In genomic region chr20:50067461-50067860, GRCh38 we compare ENCODE assay signal across 23 cellular contexts.
"Had no signal": no experiment of that assay in that cellular context is flagged by ENCODE, and none has a peak within 500 bp of the region (broad histone marks: within the 10 kb centered on the region; RNA-seq: fewer than 3 reads in every experiment).

No MANE protein-coding gene starts in this region.

- H3K4me1 ChIP-seq: foreskin keratinocyte, parathyroid adenoma had no signal

- H3K9me3 Mint-ChIP-seq: activated naive CD4-positive, alpha-beta T cell treated with anti-CD3 and anti-CD28 coated beads, Interleukin-2, amount 50 U/mL, for 72 hours; activated T-cell treated with anti-CD3 and anti-CD28 coated beads, Interleukin-2, amount 50 U/mL, for 24 hours; activated T-helper 17 cell treated with anti-CD3 and anti-CD28 coated beads, Interleukin-2, amount 50 U/mL, for 72 hours; naive B cell; WTC11 had no signal

- H3K27me3 Mint-ChIP-seq: activated T-cell treated with anti-CD3 and anti-CD28 coated beads, Interleukin-2, amount 50 U/mL, for 24 hours; activated T-helper 17 cell treated with anti-CD3 and anti-CD28 coated beads, Interleukin-2, amount 50 U/mL, for 72 hours had no signal

- DNase-seq: activated CD4-positive, alpha-beta T cell treated with anti-CD3 and anti-CD28 coated beads, Interleukin-2, amount 50 U/mL, for 4 hours; activated CD8-positive, alpha-beta memory T cell treated with anti-CD3 and anti-CD28 coated beads for 24 hours; activated CD8-positive, alpha-beta memory T cell treated with anti-CD3 and anti-CD28 coated beads, Interleukin-2, amount 50 U/mL, for 4 hours; activated T-cell treated with anti-CD3 and anti-CD28 coated beads, Interleukin-2, amount 50 U/mL, for 24 hours; aorta; dermis blood vessel endothelial cell; effector CD8-positive, alpha-beta T cell; erythroblast; foreskin keratinocyte; naive B cell; stimulated activated CD4-positive, alpha-beta T cell treated with anti-CD3 and anti-CD28 coated beads, Interleukin-12 subunit alpha, Interleukin-12 subunit beta, amount 100 ng/mL, for 4 hours; stimulated activated CD4-positive, alpha-beta T cell treated with anti-CD3 and anti-CD28 coated beads, Interleukin-4, amount 100 ng/mL, for 4 hours; stimulated activated naive CD8-positive, alpha-beta T cell treated with anti-CD3 and anti-CD28 coated beads, Interleukin-15, Interleukin-2, amounts not matched to agents 100 U/mL and 50 U/mL, for 24 hours; T-helper 9 cell had no signal

- H3K4me3 Mint-ChIP-seq: activated T-cell treated with anti-CD3 and anti-CD28 coated beads, Interleukin-2, amount 50 U/mL, for 24 hours; activated T-helper 17 cell treated with anti-CD3 and anti-CD28 coated beads, Interleukin-2, amount 50 U/mL, for 72 hours; brain; naive B cell; WTC11 had no signal

- H3K27ac ChIP-seq: foreskin keratinocyte, neutrophil, parathyroid adenoma had no signal

- H3K9me3 ChIP-seq: neutrophil had no signal

- H3K4me1 Mint-ChIP-seq: activated T-helper 17 cell treated with anti-CD3 and anti-CD28 coated beads, Interleukin-2, amount 50 U/mL, for 72 hours; brain had no signal

- H3K36me3 ChIP-seq: neutrophil had no signal

- H3K36me3 Mint-ChIP-seq: activated naive CD4-positive, alpha-beta T cell treated with anti-CD3 and anti-CD28 coated beads, Interleukin-2, amount 50 U/mL, for 72 hours; brain; naive B cell; WTC11 had no signal

- H3K4me3 ChIP-seq: lung had no signal

- H3K27ac Mint-ChIP-seq: activated naive CD4-positive, alpha-beta T cell treated with anti-CD3 and anti-CD28 coated beads, Interleukin-2, amount 50 U/mL, for 72 hours; activated T-cell treated with anti-CD3 and anti-CD28 coated beads, Interleukin-2, amount 50 U/mL, for 24 hours; activated T-helper 17 cell treated with anti-CD3 and anti-CD28 coated beads, Interleukin-2, amount 50 U/mL, for 72 hours; WTC11 had no signal

- ATAC-seq: activated naive CD4-positive, alpha-beta T cell treated with anti-CD3 and anti-CD28 coated beads, Interleukin-2, amount 50 U/mL, for 72 hours; activated T-helper 17 cell treated with anti-CD3 and anti-CD28 coated beads, Interleukin-2, amount 50 U/mL, for 72 hours; foreskin keratinocyte; left lobe of liver; right cardiac atrium; stimulated activated naive CD8-positive, alpha-beta T cell treated with anti-CD3 and anti-CD28 coated beads, Interleukin-15, Interleukin-2, amounts not matched to agents 100 U/mL and 50 U/mL, for 24 hours; WTC11 had no signal
